In genomic region chr7:71776726-71777125, GRCh38 we compare ENCODE assay signal across 17 cellular contexts.
DNase-seq lines count a peak whose midpoint lies in the region; ATAC-seq and TF ChIP-seq lines count a peak whose summit lies in the region.
"Had no signal": no experiment of that assay in that cellular context is flagged by ENCODE, and none has a peak within 500 bp of the region (broad histone marks: within the 10 kb centered on the region; RNA-seq: fewer than 3 reads in every experiment).

No MANE protein-coding gene starts in this region.

- H4K8ac ChIP-seq in neuronal stem cell (ENCODE audit: low read depth, low read length): no peak overlapping the region

- H2BK120ac ChIP-seq in neuronal stem cell (ENCODE audit: low read depth, low read length): no peak overlapping the region

- H3K9ac ChIP-seq in MM.1S (ENCODE audit: low read length) (no peak overlapping the region), neuronal stem cell (ENCODE audit: low read depth, low read length, poor library complexity) (no peak overlapping the region)

- no peaks in the 10 kb centered on the region for H3F3A ChIP-seq in MM.1S (ENCODE audit: insufficient read depth, low read length)

- H2AFZ ChIP-seq in MM.1S (ENCODE audit: low read length) (no peak overlapping the region), neuronal stem cell (ENCODE audit: low read length) (no peak overlapping the region)
- H2AFZ ChIP-seq: GM23338 had no signal

- H3K9me3 ChIP-seq in MM.1S (replicated peaks; ENCODE audit: insufficient read depth, low read length) (no peaks in the 10 kb centered on the region), esophagus muscularis mucosa (no peaks in the 10 kb centered on the region), neuronal stem cell (replicated peaks in 1 of 2; ENCODE audit: control insufficient read depth in 2 of 2, insufficient read depth in 1 of 2, low read depth in 1 of 2, low read length in 2 of 2) (no peaks in the 10 kb centered on the region)

- no peak overlapping the region for H3K23ac ChIP-seq in neuronal stem cell (ENCODE audit: low read depth, low read length, poor library complexity)

- H3K18ac ChIP-seq in neuronal stem cell (ENCODE audit: low read length): peak overlapping the region; percentile 1

- TF ChIP-seq EP300 in esophagus muscularis mucosa (IDR thresholded peaks at IDR 0.05): no peak

- H3K4me3 ChIP-seq in MM.1S (ENCODE audit: low read length) (no peak overlapping the region), esophagus muscularis mucosa (no peak overlapping the region), neuronal stem cell (ENCODE audit: low read length in 2 of 2) (no peak overlapping the region), lower leg skin (ENCODE audit: low read depth, poor library complexity, severe bottlenecking) (no peak overlapping the region)
- H3K4me3 ChIP-seq: GM23338 had no signal

- intact Hi-C loops in esophagus muscularis mucosa (cut with DNase I): no loop called here
- intact Hi-C loops in lower leg skin (cut with DNase I; ENCODE audit: low total_unique reads): no loop called here

- no peak for ATAC-seq in GM18520 (IDR thresholded peaks at IDR 0.05; ENCODE audit: unreplicated experiment)
- ATAC-seq: GM23338 had no signal

- no peak overlapping the region for H2BK5ac ChIP-seq in neuronal stem cell (ENCODE audit: low read length)

- no peak for TF ChIP-seq CTCF in MM.1S (IDR thresholded peaks at IDR 0.05; ENCODE audit: low read length)
- TF ChIP-seq CTCF in esophagus muscularis mucosa (IDR thresholded peaks at IDR 0.05): no peak
- no peak for TF ChIP-seq CTCF in lower leg skin (IDR thresholded peaks at IDR 0.05)

- H2BK15ac ChIP-seq in neuronal stem cell (ENCODE audit: low read length): no peak overlapping the region

- H3K4me2 ChIP-seq in MM.1S (ENCODE audit: low read depth, low read length): no peak overlapping the region
- no peak overlapping the region for H3K4me2 ChIP-seq in neuronal stem cell (ENCODE audit: insufficient read depth, low read length, poor library complexity, severe bottlenecking)
- H3K4me2 ChIP-seq: GM23338 had no signal

- H3K9me2 ChIP-seq in MM.1S (replicated peaks; ENCODE audit: insufficient read depth, low read length): no peaks in the 10 kb centered on the region

- no peaks in the 10 kb centered on the region for H3K36me3 ChIP-seq in MM.1S (replicated peaks; ENCODE audit: insufficient read depth, low read length)
- no peaks in the 10 kb centered on the region for H3K36me3 ChIP-seq in esophagus muscularis mucosa
- no peaks in the 10 kb centered on the region for H3K36me3 ChIP-seq in neuronal stem cell (replicated peaks in 1 of 2; ENCODE audit: control insufficient read depth in 2 of 2, insufficient read depth in 2 of 2, low read length in 2 of 2)

- no peak overlapping the region for H3K4ac ChIP-seq in neuronal stem cell (ENCODE audit: low read length)

- DNase-seq in MM.1S (peak; percentile 12), esophagus muscularis mucosa (ENCODE audit: extremely low spot score) (peak; percentile 50), neuronal stem cell (ENCODE audit: low spot score) (no peak), A172 (ENCODE audit: low spot score) (no peak), lower leg skin (ENCODE audit: low spot score in 2 of 2) (no peak)
- DNase-seq in activated CD4-positive, CD25-positive, alpha-beta regulatory T cell (lab: John Stamatoyannopoulos, UW): no peak
- DNase-seq: 8988T; C1 segment of cervical spinal cord; Calu3; CD4-positive, alpha-beta memory T cell; COR-L47; DMS53; DMS79 treated with DMSO at 0.1 percent for 48 hours; GF-D8; HCEC 1CT had no signal

- no peak for TF ChIP-seq POLR2A in esophagus muscularis mucosa (IDR thresholded peaks at IDR 0.05; ENCODE audit: low read depth)
- no peak for TF ChIP-seq POLR2A in lower leg skin (IDR thresholded peaks at IDR 0.05)

- no peaks in the 10 kb centered on the region for H3K79me2 ChIP-seq in MM.1S (ENCODE audit: low read length)

- H3K27ac ChIP-seq in MM.1S (ENCODE audit: low read length) (no peak overlapping the region), esophagus muscularis mucosa (replicated peaks in 1 of 4) (no peak overlapping the region), neuronal stem cell (replicated peaks; ENCODE audit: low read length) (no peak overlapping the region)

- no peak overlapping the region for H3K14ac ChIP-seq in neuronal stem cell (ENCODE audit: low read length)

- 88% methylated on average over 9 of the region's 9 CpGs for WGBS in esophagus muscularis mucosa
- WGBS in neuronal stem cell (ENCODE audit: extremely low coverage in 2 of 2, insufficient read length in 2 of 2, insufficient replicate concordance in 1 of 2), 2 donors: no CpG with 5 or more reads among the region's 9 CpGs
- WGBS in lower leg skin, 2 donors: 80 to 84% methylated on average over 9 of the region's 9 CpGs

- no peaks in the 10 kb centered on the region for H3K27me3 ChIP-seq in MM.1S (replicated peaks; ENCODE audit: insufficient read depth, low read length)
- H3K27me3 ChIP-seq in esophagus muscularis mucosa: peaks cover 0 to 3% (median 0%) of the 10 kb centered on the region in 4 donors
- H3K27me3 ChIP-seq in neuronal stem cell (ENCODE audit: control insufficient read depth in 3 of 3, insufficient read depth in 3 of 3, low read depth in 1 of 3, low read length in 3 of 3): peaks cover 0 to 9% (median 0%) of the 10 kb centered on the region in 3 experiments

- H2AK5ac ChIP-seq in neuronal stem cell (ENCODE audit: low read depth, low read length): no peak overlapping the region

- no peaks in the 10 kb centered on the region for H3K79me1 ChIP-seq in neuronal stem cell (ENCODE audit: low read depth, low read length)

- H3K4me1 ChIP-seq in MM.1S (ENCODE audit: low read length): no peaks in the 10 kb centered on the region
- no peaks in the 10 kb centered on the region for H3K4me1 ChIP-seq in esophagus muscularis mucosa
- peaks cover 12 to 13% of the 10 kb centered on the region in 2 donors for H3K4me1 ChIP-seq in neuronal stem cell (ENCODE audit: control insufficient read depth in 2 of 2, insufficient read depth in 1 of 2, low read depth in 1 of 2, low read length in 2 of 2)

- H4K20me1 ChIP-seq in MM.1S (ENCODE audit: insufficient read depth, low read length): no peaks in the 10 kb centered on the region

- no peak overlapping the region for H2BK12ac ChIP-seq in neuronal stem cell (ENCODE audit: low read length)

- H4K91ac ChIP-seq in neuronal stem cell (ENCODE audit: low read depth, low read length, poor library complexity): no peak overlapping the region

Comparison
In these comparisons a context has a peak if more than half of its experiments do, and no peak if none do; other contexts are left out.
1. DNase-seq: peak in MM.1S (single experiment) and esophagus muscularis mucosa (single experiment); none in neuronal stem cell (single experiment), activated CD4-positive, CD25-positive, alpha-beta regulatory T cell (0 of 4), A172 (single experiment) and lower leg skin (0 of 2).